Comparison of ENCODE assay signal across 19 cellular contexts in the genomic region with DNA sequence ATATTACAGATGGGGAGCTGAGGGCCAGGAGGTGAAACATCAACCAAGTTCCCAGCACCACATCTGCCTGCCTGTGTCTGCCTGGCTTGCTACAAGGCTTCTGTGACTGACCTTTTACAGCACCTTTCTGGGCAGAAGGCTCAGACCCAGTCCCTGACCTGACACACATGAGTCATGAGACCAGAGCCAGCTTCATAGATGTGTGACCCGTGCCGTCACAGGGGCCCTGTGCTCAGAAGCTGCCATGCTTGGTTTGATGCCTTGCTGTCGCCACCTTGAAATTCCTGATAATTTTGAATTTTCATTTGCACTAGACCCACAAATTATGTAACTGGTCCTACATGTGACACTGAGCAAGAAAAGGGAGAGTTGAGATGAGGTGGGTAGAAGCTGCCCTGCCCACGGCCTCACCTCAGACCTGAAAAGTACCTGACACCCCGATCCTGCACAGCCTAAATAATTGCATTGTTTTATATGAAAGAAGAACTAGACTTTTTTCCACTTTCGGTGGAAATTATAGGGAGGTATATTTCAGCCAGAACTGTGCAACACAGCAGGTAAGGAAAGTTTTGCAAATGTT. TPM values are rescaled to one million over a fixed set of nuclear protein-coding genes. Genes with fewer than 3 reads are reported as not detected.
A peak's percentile ranks its signal among the peaks of the same experiment; 100 is the strongest.
DNase-seq lines count a peak whose midpoint lies in the region; TF ChIP-seq lines count a peak whose summit lies in the region.
"Had no signal": no experiment of that assay in that cellular context is flagged by ENCODE, and none has a peak within 500 bp of the region (broad histone marks: within the 10 kb centered on the region; RNA-seq: fewer than 3 reads in every experiment).

No MANE protein-coding gene starts in this region.

- H3K9me3 ChIP-seq in DOHH2 (ENCODE audit: control insufficient read depth, insufficient read depth, low read length) (no peaks in the 10 kb centered on the region), sigmoid colon (no peaks in the 10 kb centered on the region)

- intact Hi-C loops in sigmoid colon (cut with DNase I) = no loop called here

- no peak for TF ChIP-seq POLR2A in sigmoid colon (IDR thresholded peaks at IDR 0.05)

- no peaks in the 10 kb centered on the region for H3F3A ChIP-seq in DOHH2 (ENCODE audit: control insufficient read depth, insufficient read depth)

- no peaks in the 10 kb centered on the region for H3K9me2 ChIP-seq in DOHH2 (replicated peaks; ENCODE audit: control insufficient read depth, low read length)

- peaks cover 34% of the 10 kb centered on the region for H3K4me1 ChIP-seq in DOHH2 (ENCODE audit: control insufficient read depth, low read length)
- no peaks in the 10 kb centered on the region for H3K4me1 ChIP-seq in sigmoid colon

- WGBS in sigmoid colon, 2 donors = 82 to 94% methylated on average over 6 of the region's 6 CpGs

- H3K27me3 ChIP-seq in DOHH2 (ENCODE audit: control insufficient read depth, low read length) (no peaks in the 10 kb centered on the region), HL-60 (ENCODE audit: insufficient read depth, poor library complexity, severe bottlenecking) (no peaks in the 10 kb centered on the region), sigmoid colon (no peaks in the 10 kb centered on the region)

- DNase-seq in HL-60 (ENCODE audit: low read depth in 1 of 2, low spot score in 1 of 2) = no peak
- peak; percentile 58 for DNase-seq in coronary artery (ENCODE audit: low spot score)
- DNase-seq in sigmoid colon = peak; percentile 48
- no peak for DNase-seq in T-helper 1 cell
- DNase-seq in NOMO-1 treated with dmso at 0.1 percent for 144 hours (lab: John Stamatoyannopoulos, UW; ENCODE audit: unreplicated experiment) = no peak
- no peak for DNase-seq in DMS 273 (lab: John Stamatoyannopoulos, UW; ENCODE audit: unreplicated experiment)
- DNase-seq: activated CD4-positive, alpha-beta T cell treated with anti-CD3 and anti-CD28 coated beads, Interleukin-2, amount 10 ng/mL, durations not matched to agents 24 days and 14 days; CD4-positive, alpha-beta memory T cell; DMS 273 treated with DMSO at 0.1 percent for 48 hours; HFFc6; KG1; left cardiac atrium; mesenchymal stem cell; NCI-H1694; NCI-H510A treated with DMSO at 0.1 percent for 48 hours; occipital lobe; stimulated activated CD4-positive, alpha-beta T cell treated with anti-CD3 and anti-CD28 coated beads, Interleukin-1b, Interleukin-23, amount 100 ng/mL, for 48 hours had no signal

- no peak overlapping the region for H3K4me3 ChIP-seq in DOHH2 (ENCODE audit: low read length)
- no peak overlapping the region for H3K4me3 ChIP-seq in HL-60 (replicated peaks; ENCODE audit: insufficient read depth, low read length)
- H3K4me3 ChIP-seq in coronary artery = no peak overlapping the region
- H3K4me3 ChIP-seq in sigmoid colon = no peak overlapping the region
- H3K4me3 ChIP-seq: skin epidermis had no signal

- TF ChIP-seq CTCF in DOHH2 (IDR thresholded peaks at IDR 0.05; ENCODE audit: low read depth, low read length, poor library complexity, severe bottlenecking) (no peak), HL-60 (IDR thresholded peaks at IDR 0.05; ENCODE audit: insufficient read depth, low read length) (no peak), coronary artery (IDR thresholded peaks at IDR 0.05) (no peak), sigmoid colon (IDR thresholded peaks at IDR 0.05) (no peak)

- H3K36me3 ChIP-seq in DOHH2 (ENCODE audit: control insufficient read depth, low read length) = no peaks in the 10 kb centered on the region
- no peaks in the 10 kb centered on the region for H3K36me3 ChIP-seq in sigmoid colon

- TF ChIP-seq EP300 in sigmoid colon (IDR thresholded peaks at IDR 0.05) = no peak

- H3K27ac ChIP-seq in DOHH2 (ENCODE audit: low read depth, low read length) (no peak overlapping the region), HL-60 (replicated peaks) (peak overlapping the region; percentile 57), coronary artery (peak overlapping the region in 1 of 2 donors; percentile 43), sigmoid colon (no peak overlapping the region)

- no peaks in the 10 kb centered on the region for H3K79me2 ChIP-seq in DOHH2 (ENCODE audit: control insufficient read depth, low read length)

- peak overlapping the region; percentile 30; the same call in 1 of the 2 replicates for H3K4me2 ChIP-seq in DOHH2 (ENCODE audit: low read length)

- H4K20me1 ChIP-seq in DOHH2 (ENCODE audit: control insufficient read depth, insufficient read depth, low read depth, low read length) = no peaks in the 10 kb centered on the region

RNA-seq across cellular contexts. Expression of a gene that starts 13.3 kb away (rescaled TPM):
- 10 to 100 TPM; 36.0 to 60.9 (median 44.3) TPM for total RNA-seq in sigmoid colon
- polyA plus RNA-seq in sigmoid colon = 10 to 100 TPM in 1 of 3 donors, 1 to 10 TPM in 2; 3.6 to 39.0 (median 4.9) TPM

RNA-seq across cellular contexts. Expression of a gene that starts 44.9 kb away (rescaled TPM):
- 1 to 10 TPM; 1.8 to 6.5 (median 3.1) TPM for total RNA-seq in sigmoid colon
- 1 to 10 TPM; 4.4 to 7.8 (median 6.6) TPM for polyA plus RNA-seq in sigmoid colon
- polyA plus RNA-seq: CD4-positive, alpha-beta memory T cell had no signal

Comparison
In these comparisons a context has a peak if more than half of its experiments do, and no peak if none do; other contexts are left out.
1. DNase-seq: peak in coronary artery (single experiment) and sigmoid colon (single experiment); none in HL-60 (0 of 2), T-helper 1 cell (0 of 5), NOMO-1 treated with dmso at 0.1 percent for 144 hours (single experiment) and DMS 273 (single experiment).